10 cellular contexts compared by ENCODE assay signal in the genomic region with DNA sequence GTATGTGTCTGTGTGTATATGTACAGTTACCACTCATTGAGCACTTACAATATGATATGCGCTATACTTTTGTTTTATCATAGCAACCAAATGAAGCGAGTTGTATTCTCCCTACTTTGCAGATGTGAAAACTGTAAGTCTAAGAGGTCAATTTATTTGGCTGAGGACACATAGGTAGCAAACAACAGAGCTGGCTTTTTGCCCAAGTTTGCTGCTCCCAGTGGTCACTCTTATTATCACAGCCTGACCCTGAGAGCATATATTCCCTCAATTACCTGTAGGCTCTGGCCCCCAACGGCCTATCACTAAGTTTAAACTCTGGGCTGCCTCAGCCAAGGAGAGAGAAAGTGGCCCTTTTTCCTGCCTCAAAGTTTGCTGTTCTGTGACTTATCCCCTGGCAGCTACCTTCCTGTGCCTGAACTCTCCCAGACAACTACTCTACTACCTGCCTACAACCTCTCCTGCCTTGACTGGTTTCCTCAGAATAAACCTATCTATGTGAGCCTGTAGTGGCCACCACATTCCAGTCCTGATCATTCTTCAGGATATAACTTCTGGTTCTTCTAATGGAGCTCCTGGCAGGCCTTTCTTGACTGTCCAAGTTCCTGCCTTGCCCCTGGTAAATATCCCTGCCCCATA.
DNase-seq lines count a peak whose midpoint lies in the region; ATAC-seq, FAIRE-seq and TF ChIP-seq lines count a peak whose summit lies in the region.
"Had no signal": no experiment of that assay in that cellular context is flagged by ENCODE, and none has a peak within 500 bp of the region (broad histone marks: within the 10 kb centered on the region; RNA-seq: fewer than 3 reads in every experiment).

No MANE protein-coding gene starts in this region.

- H3K9me3 Mint-ChIP-seq in activated CD4-positive, alpha-beta memory T cell treated with anti-CD3 and anti-CD28 coated beads, Interleukin-2, amount 10 ng/mL, durations not matched to agents 7 days and 5 days = peaks cover 3% of the 10 kb centered on the region

- no peak overlapping the region for H3K4me3 Mint-ChIP-seq in activated CD4-positive, alpha-beta memory T cell treated with anti-CD3 and anti-CD28 coated beads, Interleukin-2, amount 10 ng/mL, durations not matched to agents 7 days and 5 days
- H3K4me3 Mint-ChIP-seq: activated naive CD8-positive, alpha-beta T cell treated with anti-CD3 and anti-CD28 coated beads, Interleukin-2, amount 10 ng/mL, durations not matched to agents 7 days and 5 days had no signal

- POLR2A ChIA-PET in activated CD4-positive, alpha-beta memory T cell treated with anti-CD3 and anti-CD28 coated beads, Interleukin-2, amount 10 ng/mL, durations not matched to agents 7 days and 5 days (lab: Charles Lee) = no interaction called here

- no peak overlapping the region for H3K4me3 ChIP-seq in kidney (ENCODE audit: low read length in 2 of 2)
- no peak overlapping the region for H3K4me3 ChIP-seq in vagina
- H3K4me3 ChIP-seq: BLaER1 had no signal

- no peak overlapping the region for H3K27ac ChIP-seq in kidney (ENCODE audit: low read depth in 2 of 2, low read length in 2 of 2)
- H3K27ac ChIP-seq in vagina = no peak overlapping the region
- H3K27ac ChIP-seq: BLaER1 had no signal

- DNase-seq in NCI-H1694 (lab: John Stamatoyannopoulos, UW) (peak; percentile 8), NCI-H1694 treated with DMSO at 0.1 percent for 48 hours (lab: John Stamatoyannopoulos, UW) (no peak), SW480 (ENCODE audit: low spot score) (peak; percentile 11), kidney (no peak), vagina (ENCODE audit: extremely low spot score in 2 of 2) (no peak)
- DNase-seq in activated CD4-positive, alpha-beta memory T cell treated with anti-CD3 and anti-CD28 coated beads, Interleukin-2, amount 10 ng/mL, durations not matched to agents 7 days and 5 days = no peak
- DNase-seq: activated naive CD8-positive, alpha-beta T cell treated with anti-CD3 and anti-CD28 coated beads, Interleukin-2, amount 10 ng/mL, durations not matched to agents 7 days and 5 days had no signal

- no peak for TF ChIP-seq POLR2A in vagina (IDR thresholded peaks at IDR 0.05)

- no peaks in the 10 kb centered on the region for H3K4me1 Mint-ChIP-seq in activated CD4-positive, alpha-beta memory T cell treated with anti-CD3 and anti-CD28 coated beads, Interleukin-2, amount 10 ng/mL, durations not matched to agents 7 days and 5 days
- H3K4me1 Mint-ChIP-seq: activated naive CD8-positive, alpha-beta T cell treated with anti-CD3 and anti-CD28 coated beads, Interleukin-2, amount 10 ng/mL, durations not matched to agents 7 days and 5 days had no signal

- CTCF ChIA-PET in activated CD4-positive, alpha-beta memory T cell treated with anti-CD3 and anti-CD28 coated beads, Interleukin-2, amount 10 ng/mL, durations not matched to agents 7 days and 5 days (lab: Charles Lee) = no interaction called here

- no peaks in the 10 kb centered on the region for H3K36me3 Mint-ChIP-seq in activated CD4-positive, alpha-beta memory T cell treated with anti-CD3 and anti-CD28 coated beads, Interleukin-2, amount 10 ng/mL, durations not matched to agents 7 days and 5 days (ENCODE audit: low read depth)
- H3K36me3 Mint-ChIP-seq: activated naive CD8-positive, alpha-beta T cell treated with anti-CD3 and anti-CD28 coated beads, Interleukin-2, amount 10 ng/mL, durations not matched to agents 7 days and 5 days had no signal

- ATAC-seq in GM21515 (IDR thresholded peaks at IDR 0.05; ENCODE audit: unreplicated experiment) = peak; percentile 97
- ATAC-seq in HG03521 (IDR thresholded peaks at IDR 0.05; ENCODE audit: unreplicated experiment) = peak; percentile 92

- TF ChIP-seq CTCF in kidney (IDR thresholded peaks at IDR 0.05; ENCODE audit: borderline replicate concordance, extremely low read depth, insufficient read depth) (peak; percentile 48), vagina (IDR thresholded peaks at IDR 0.05) (no peak)

- H3K27ac Mint-ChIP-seq in activated CD4-positive, alpha-beta memory T cell treated with anti-CD3 and anti-CD28 coated beads, Interleukin-2, amount 10 ng/mL, durations not matched to agents 7 days and 5 days = no peak overlapping the region
- H3K27ac Mint-ChIP-seq: activated naive CD8-positive, alpha-beta T cell treated with anti-CD3 and anti-CD28 coated beads, Interleukin-2, amount 10 ng/mL, durations not matched to agents 7 days and 5 days had no signal

- intact Hi-C loops in kidney (cut with DNase I) (no loop called here), vagina (cut with DNase I) (no loop called here)

- H3K27me3 Mint-ChIP-seq in activated CD4-positive, alpha-beta memory T cell treated with anti-CD3 and anti-CD28 coated beads, Interleukin-2, amount 10 ng/mL, durations not matched to agents 7 days and 5 days = no peaks in the 10 kb centered on the region
- H3K27me3 Mint-ChIP-seq: activated naive CD8-positive, alpha-beta T cell treated with anti-CD3 and anti-CD28 coated beads, Interleukin-2, amount 10 ng/mL, durations not matched to agents 7 days and 5 days had no signal

- H3K36me3 ChIP-seq in kidney (ENCODE audit: control insufficient read depth in 1 of 2, insufficient read depth in 2 of 2, low read length in 2 of 2) (no peaks in the 10 kb centered on the region), vagina (no peaks in the 10 kb centered on the region)
- H3K36me3 ChIP-seq: BLaER1 had no signal

- no peak overlapping the region for H3K9ac ChIP-seq in kidney (ENCODE audit: low read length in 2 of 2)
- H3K9ac ChIP-seq: BLaER1 had no signal

- no peaks in the 10 kb centered on the region for H3K4me1 ChIP-seq in kidney (ENCODE audit: control insufficient read depth in 1 of 2, insufficient read depth in 1 of 2, low read depth in 1 of 2, low read length in 2 of 2)
- no peaks in the 10 kb centered on the region for H3K4me1 ChIP-seq in vagina
- H3K4me1 ChIP-seq: BLaER1 had no signal

- H3K9me3 ChIP-seq in kidney (ENCODE audit: control insufficient read depth in 1 of 2, low read length in 2 of 2) = no peaks in the 10 kb centered on the region
- H3K9me3 ChIP-seq in vagina = no peaks in the 10 kb centered on the region

- no peaks in the 10 kb centered on the region for H3K27me3 ChIP-seq in vagina
- H3K27me3 ChIP-seq: BLaER1 had no signal

- FAIRE-seq in kidney (lab: Jason Lieb, UNC) = no peak

Comparison
In these comparisons a context has a peak if more than half of its experiments do, and no peak if none do; other contexts are left out.
1. DNase-seq: peak in NCI-H1694 (single experiment) and SW480 (single experiment); none in NCI-H1694 treated with DMSO at 0.1 percent for 48 hours (single experiment), kidney (single experiment), vagina (0 of 2) and activated CD4-positive, alpha-beta memory T cell treated with anti-CD3 and anti-CD28 coated beads, Interleukin-2, amount 10 ng/mL, durations not matched to agents 7 days and 5 days (single experiment).